In genomic region chr4:173211838-173212237, GRCh38 we compare ENCODE assay signal across 1 cellular context.
TF ChIP-seq lines count a peak whose summit lies in the region.

No MANE protein-coding gene starts in this region.

TF ChIP-seq in A549, 52 proteins besides CTCF, POLR2A, EP300 and RAD21 (continued from another document):
- TF ChIP-seq REST (IDR thresholded peaks at IDR 0.05) (peak; percentile 65; the same call in 1 of the 2 replicates), MYC (IDR thresholded peaks at IDR 0.05; ENCODE audit: borderline replicate concordance, low read length) (no peak; the same call in 1 of the 2 replicates), MAX (IDR thresholded peaks at IDR 0.05) (peak; percentile 69), FOSL2 (IDR thresholded peaks at IDR 0.05) (peak; percentile 24; the same call in 1 of the 2 replicates), FOSL2 (CRISPR knock-in tag; IDR thresholded peaks at IDR 0.05) (peak; percentile 77)
